In the genomic region with DNA sequence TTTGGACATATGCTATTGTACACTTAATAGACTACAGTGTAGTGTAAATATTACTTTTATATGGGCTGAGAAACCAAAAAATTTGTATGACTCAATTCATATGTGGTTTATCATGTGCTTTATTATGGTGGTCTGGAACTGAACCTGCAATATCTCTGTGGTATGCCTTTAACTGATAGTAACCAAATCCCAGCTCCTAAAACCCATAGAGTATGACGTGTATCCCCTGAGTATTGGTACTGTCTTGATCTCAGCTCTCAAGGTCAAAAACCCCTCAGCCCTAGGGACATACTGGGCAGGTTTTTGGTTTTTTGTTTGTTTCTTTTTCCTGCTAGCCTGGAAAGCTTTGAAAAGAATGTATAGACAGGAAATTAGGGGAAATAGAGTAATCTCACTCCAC, we compare ENCODE assay signal across 18 cellular contexts. TPM values are rescaled to one million over a fixed set of nuclear protein-coding genes. Genes with fewer than 3 reads are reported as not detected.
A peak's percentile ranks its signal among the peaks of the same experiment; 100 is the strongest.
DNase-seq lines count a peak whose midpoint lies in the region; ATAC-seq and TF ChIP-seq lines count a peak whose summit lies in the region.
"Had no signal": no experiment of that assay in that cellular context is flagged by ENCODE, and none has a peak within 500 bp of the region (broad histone marks: within the 10 kb centered on the region; RNA-seq: fewer than 3 reads in every experiment).

No MANE protein-coding gene starts in this region.

- H3K9me3 ChIP-seq in DND-41 (ENCODE audit: insufficient read depth, low read length, severe bottlenecking), result no peaks in the 10 kb centered on the region
- no peaks in the 10 kb centered on the region for H3K9me3 ChIP-seq in breast epithelium

- H3K79me2 ChIP-seq in DND-41 (ENCODE audit: insufficient read depth, low read length), result no peaks in the 10 kb centered on the region

- no peak overlapping the region for H3K27ac ChIP-seq in DND-41 (ENCODE audit: low read length)
- H3K27ac ChIP-seq in breast epithelium, result no peak overlapping the region
- H3K27ac ChIP-seq: C4-2B, KMS-11, SK-N-MC had no signal

- DNase-seq in DND-41, result no peak
- peak; percentile 38 for DNase-seq in amniotic epithelial cell (ENCODE audit: low read depth)
- peak; percentile 4 for DNase-seq in iris pigment epithelial cell (ENCODE audit: low read depth)
- no peak for DNase-seq in breast epithelium (ENCODE audit: low spot score in 2 of 2)
- no peak for DNase-seq in NCI-H748 (lab: John Stamatoyannopoulos, UW; ENCODE audit: unreplicated experiment)
- DNase-seq: ACHN; NCI-H1105; NCI-H1694; NCI-H2081 treated with DMSO at 0.1 percent for 48 hours; NCI-H748 treated with DMSO at 0.1 percent for 48 hours; NK-92 treated with Interleukin-12 subunit alpha and Interleukin-12 subunit beta, amount 100 ng/mL, for 24 hours; Right ventricle myocardium superior had no signal

- peak; percentile 33; the same call in 1 of the 3 replicates for ATAC-seq in DND-41 (ENCODE audit: insufficient read depth, low read depth)
- ATAC-seq in GM18907 (IDR thresholded peaks at IDR 0.05; ENCODE audit: unreplicated experiment), result peak; percentile 58
- no peak for ATAC-seq in HG02852 (IDR thresholded peaks at IDR 0.05; ENCODE audit: unreplicated experiment)

- H3K4me2 ChIP-seq in DND-41 (ENCODE audit: insufficient read depth, low read length), result no peak overlapping the region
- H3K4me2 ChIP-seq: KMS-11 had no signal

- H4K20me1 ChIP-seq in DND-41 (ENCODE audit: insufficient read depth, low read length), result no peaks in the 10 kb centered on the region

- H3K27me3 ChIP-seq in DND-41 (ENCODE audit: insufficient read depth, low read length, poor library complexity) (no peaks in the 10 kb centered on the region), breast epithelium (no peaks in the 10 kb centered on the region)

- H3K4me3 ChIP-seq in DND-41 (ENCODE audit: low read depth in 1 of 2, low read length in 2 of 2), result no peak overlapping the region
- H3K4me3 ChIP-seq in breast epithelium, result no peak overlapping the region
- H3K4me3 ChIP-seq: SK-N-MC had no signal

- H3K9ac ChIP-seq in DND-41 (ENCODE audit: low read depth, low read length), result no peak overlapping the region
- H3K9ac ChIP-seq: KMS-11 had no signal

- TF ChIP-seq CTCF in DND-41 (IDR thresholded peaks at IDR 0.05; ENCODE audit: borderline replicate concordance, extremely low read depth, low read length, poor library complexity, severe bottlenecking), result no peak
- no peak for TF ChIP-seq CTCF in breast epithelium (IDR thresholded peaks at IDR 0.05)

- H3K4me1 ChIP-seq in DND-41 (ENCODE audit: insufficient read depth, low read length) (no peaks in the 10 kb centered on the region; the same call in 1 of the 2 replicates), breast epithelium (no peaks in the 10 kb centered on the region)

- TF ChIP-seq POLR2A in breast epithelium (IDR thresholded peaks at IDR 0.05), result no peak

- no peaks in the 10 kb centered on the region for H3K36me3 ChIP-seq in DND-41 (ENCODE audit: insufficient read depth, low read length)
- H3K36me3 ChIP-seq in breast epithelium, result no peaks in the 10 kb centered on the region

- intact Hi-C loops in breast epithelium (cut with DNase I; ENCODE audit: low total_unique reads), result no loop called here

- H2AFZ ChIP-seq in DND-41 (ENCODE audit: low read depth, low read length), result no peak overlapping the region

RNA-seq across cellular contexts. Expression of a gene that starts 42.2 kb away (rescaled TPM):
- 10 to 100 TPM in 2 of 3 donors, 1 to 10 TPM in 1; 8.9 to 13.4 (median 10.7) TPM for total RNA-seq in breast epithelium
- total RNA-seq: MCF 10A had no signal

Comparison
In these comparisons a context has a peak if more than half of its experiments do, and no peak if none do; other contexts are left out.
1. DNase-seq: peak in amniotic epithelial cell (single experiment) and iris pigment epithelial cell (single experiment); none in DND-41 (single experiment), breast epithelium (0 of 2) and NCI-H748 (single experiment).